ENCODE assay signal across 8 cellular contexts in genomic region chr3:158801200-158801599, GRCh38. TPM values are rescaled to one million over a fixed set of nuclear protein-coding genes. Genes with fewer than 3 reads are reported as not detected.
DNase-seq lines count a peak whose midpoint lies in the region; ATAC-seq, FAIRE-seq and TF ChIP-seq lines count a peak whose summit lies in the region.

No MANE protein-coding gene starts in this region.

- H3K9me3 ChIP-seq in SJSA1 (replicated peaks) (no peaks in the 10 kb centered on the region), esophagus muscularis mucosa (no peaks in the 10 kb centered on the region), neural cell (ENCODE audit: low read length) (no peaks in the 10 kb centered on the region)

- no peak for TF ChIP-seq RAD21 in neural cell (conservative IDR thresholded peaks at IDR 0.05)

- no peaks in the 10 kb centered on the region for H3K79me2 ChIP-seq in neural cell (replicated peaks; ENCODE audit: insufficient read depth, low read length)

- H3K4me2 ChIP-seq in neural cell (ENCODE audit: low read length): peak overlapping the region; percentile 85

- TF ChIP-seq POLR2A in esophagus muscularis mucosa (IDR thresholded peaks at IDR 0.05; ENCODE audit: low read depth): no peak

- TF ChIP-seq EP300 in esophagus muscularis mucosa (IDR thresholded peaks at IDR 0.05) (no peak), neural cell (conservative IDR thresholded peaks at IDR 0.05; ENCODE audit: poor library complexity, severe bottlenecking) (no peak)

- WGBS in esophagus muscularis mucosa: 31% methylated on average over 11 of the region's 11 CpGs

- no peaks in the 10 kb centered on the region for H3K27me3 ChIP-seq in SJSA1 (replicated peaks)
- no peaks in the 10 kb centered on the region for H3K27me3 ChIP-seq in esophagus muscularis mucosa
- H3K27me3 ChIP-seq in neural cell (ENCODE audit: insufficient read depth, low read depth, low read length): peaks cover 8% of the 10 kb centered on the region

- H3K4me3 ChIP-seq in SJSA1: peak overlapping the region; percentile 60
- peak overlapping the region; percentile 86 to 91 (median 88) for H3K4me3 ChIP-seq in esophagus muscularis mucosa
- H3K4me3 ChIP-seq in neural cell (ENCODE audit: low read length): peak overlapping the region; percentile 85

- peak overlapping the region; percentile 83 for H2AFZ ChIP-seq in neural cell (ENCODE audit: low read depth, low read length)

- FAIRE-seq in GM19239 (lab: Jason Lieb, UNC) (peak; percentile 18), HTR-8/SVneo (lab: Jason Lieb, UNC) (no peak)

- H3K4me1 ChIP-seq in SJSA1 (replicated peaks) (peaks cover 22% of the 10 kb centered on the region), esophagus muscularis mucosa (peaks cover 20 to 38% (median 33%) of the 10 kb centered on the region in 4 donors)

- TF ChIP-seq CTCF in esophagus muscularis mucosa (IDR thresholded peaks at IDR 0.05) (no peak), neural cell (IDR thresholded peaks at IDR 0.05; ENCODE audit: poor library complexity, severe bottlenecking) (no peak)

- peak overlapping the region; percentile 61 for H3K9ac ChIP-seq in neural cell (ENCODE audit: low read length)

- H3K36me3 ChIP-seq in SJSA1: no peaks in the 10 kb centered on the region
- peaks cover 0 to 8% (median 3%) of the 10 kb centered on the region in 4 donors for H3K36me3 ChIP-seq in esophagus muscularis mucosa
- no peaks in the 10 kb centered on the region for H3K36me3 ChIP-seq in neural cell (ENCODE audit: insufficient read depth, low read length)

- H4K20me1 ChIP-seq in neural cell (ENCODE audit: insufficient read depth): no peaks in the 10 kb centered on the region

- H3K27ac ChIP-seq in SJSA1 (peak overlapping the region; percentile 32), esophagus muscularis mucosa (replicated peaks in 1 of 4) (peak overlapping the region; percentile 79 to 91 (median 86)), neural cell (ENCODE audit: low read length) (no peak overlapping the region)

- no peaks in the 10 kb centered on the region for H3K9me2 ChIP-seq in neural cell (ENCODE audit: insufficient read depth, low read length)

- ATAC-seq in GM18502 (IDR thresholded peaks at IDR 0.05; ENCODE audit: poor library complexity, unreplicated experiment) (no peak), HG03460 (IDR thresholded peaks at IDR 0.05; ENCODE audit: unreplicated experiment) (no peak)

- DNase-seq in GM19239 (ENCODE audit: insufficient read length, low spot score): no peak
- no peak for DNase-seq in SJSA1 (ENCODE audit: low read depth in 1 of 2, low spot score in 2 of 2)
- no peak for DNase-seq in esophagus muscularis mucosa (ENCODE audit: extremely low spot score)
- DNase-seq in NCI-H526 treated with DMSO at 0.1 percent for 48 hours (lab: John Stamatoyannopoulos, UW): no peak
- no peak for DNase-seq in HTR-8/SVneo (ENCODE audit: insufficient read length, low spot score)

- intact Hi-C loops in esophagus muscularis mucosa (cut with DNase I): no loop called here

- H3F3A ChIP-seq in neural cell (ENCODE audit: insufficient read depth, low read length, poor library complexity, severe bottlenecking): peaks cover 3% of the 10 kb centered on the region

TF ChIP-seq in neural cell, 6 proteins besides CTCF, POLR2A, EP300 and RAD21:
- no peak for TF ChIP-seq TAF1 (IDR thresholded peaks at IDR 0.05; ENCODE audit: low read depth)
- no peak for TF ChIP-seq POLR2AphosphoS5 (IDR thresholded peaks at IDR 0.05)
- TF ChIP-seq SMC3 (conservative IDR thresholded peaks at IDR 0.05; ENCODE audit: poor library complexity): no peak
TF ChIP-seq in neural cell: peak in this region for 0.

RNA-seq across cellular contexts. Expression of gene MFSD1, which starts 0.7 kb away (rescaled TPM):
- 46.4 and 55.9 TPM in 2 replicates for total RNA-seq in SJSA1 (2014; rRNA removed; shearing (Covaris generic))
- total RNA-seq in esophagus muscularis mucosa: 10 to 100 TPM; 45.7 to 74.9 (median 50.3) TPM
- 82.4 and 107 TPM in 2 replicates for polyA plus RNA-seq in neural cell
- polyA minus RNA-seq in neural cell: 55.3 and 60.7 TPM in 2 replicates
